In genomic region chr19:47660435-47660832, GRCh38 we compare ENCODE assay signal across 18 cellular contexts. TPM values are rescaled to one million over a fixed set of nuclear protein-coding genes. Genes with fewer than 3 reads are reported as not detected.
DNase-seq lines count a peak whose midpoint lies in the region; ATAC-seq, FAIRE-seq and TF ChIP-seq lines count a peak whose summit lies in the region.
"Had no signal": no experiment of that assay in that cellular context is flagged by ENCODE, and none has a peak within 500 bp of the region (broad histone marks: within the 10 kb centered on the region; RNA-seq: fewer than 3 reads in every experiment).

No MANE protein-coding gene starts in this region.

- ATAC-seq in HepG2: peak; percentile 82
- no peak for ATAC-seq in HG03139 (IDR thresholded peaks at IDR 0.05; ENCODE audit: unreplicated experiment)
- no peak for ATAC-seq in HG03196 (IDR thresholded peaks at IDR 0.05; ENCODE audit: unreplicated experiment)
- ATAC-seq in naive thymus-derived CD8-positive, alpha-beta T cell: no peak
- ATAC-seq: GM12878 had no signal

- H3K79me2 ChIP-seq in HepG2 (ENCODE audit: insufficient read depth, low read length): peaks cover 2% of the 10 kb centered on the region

- TF ChIP-seq CTCF in HepG2 (CRISPR knock-in tag; IDR thresholded peaks at IDR 0.05) (no peak), stomach (IDR thresholded peaks at IDR 0.05) (no peak)

- H3K4me1 Mint-ChIP-seq in naive thymus-derived CD8-positive, alpha-beta T cell: peaks cover 14 to 61% (median 32%) of the 10 kb centered on the region in 4 donors

- CTCF ChIA-PET in HepG2 (lab: Yijun Ruan, JAX; ENCODE audit: low intra/inter-chr PET ratio, low total read pairs): no interaction called here

- DNase-seq in DMS53 (lab: John Stamatoyannopoulos, UW) (peak; percentile 41), DMS53 treated with DMSO at 0.1 percent for 48 hours (lab: John Stamatoyannopoulos, UW; ENCODE audit: unreplicated experiment) (no peak), astrocyte of the hippocampus (ENCODE audit: low read depth, low spot score) (peak; percentile 31), HepG2 (ENCODE audit: low spot score) (peak; percentile 87), stomach (no peak)
- no peak for DNase-seq in naive thymus-derived CD8-positive, alpha-beta T cell
- DNase-seq: activated CD8-positive, alpha-beta memory T cell treated with anti-CD3 and anti-CD28 coated beads for 24 hours; EL; NCI-H1092; NCI-H2171 treated with DMSO at 0.1 percent for 48 hours; upper lobe of left lung had no signal

- no peak overlapping the region for H2AFZ ChIP-seq in HepG2 (ENCODE audit: low read length)

- no TSS peak for BruUV-seq in HepG2 (replicated peaks; lab: Mats Ljungman, UMichigan)

- H3K4me2 ChIP-seq in HepG2 (ENCODE audit: low read depth, low read length): no peak overlapping the region

- 24% methylated on average over 6 of the region's 6 CpGs for WGBS in HepG2 (ENCODE audit: low lambda C conversion rate)
- WGBS in stomach, 5 donors: 53 to 83% (median 62%) methylated on average over 6 of the region's 6 CpGs

- H3K9me3 Mint-ChIP-seq in naive thymus-derived CD8-positive, alpha-beta T cell: no peaks in the 10 kb centered on the region

- H3K9ac ChIP-seq in HepG2 (ENCODE audit: insufficient read depth, low read depth, low read length): peak overlapping the region; percentile 9; the same call in 1 of the 2 replicates

- no peak for TF ChIP-seq POLR2A in HepG2 (IDR thresholded peaks at IDR 0.05; ENCODE audit: insufficient read depth in 1 of 2, low read depth in 2 of 2, low read length in 2 of 2)
- no peak for TF ChIP-seq POLR2A in stomach (IDR thresholded peaks at IDR 0.05)

- TF ChIP-seq RAD21 in HepG2 (CRISPR knock-in tag; IDR thresholded peaks at IDR 0.05): no peak

- in situ Hi-C loops in HepG2 (cut with HindIII; ENCODE audit: extremely low pct_ligation_motif_present, low pct_unique_long_range_greater_than_20kb): no loop called here

- H3K4me3 Mint-ChIP-seq in naive thymus-derived CD8-positive, alpha-beta T cell: no peak overlapping the region

- no peak overlapping the region; a peak in 1 of 6 replicates for H3K4me3 ChIP-seq in HepG2 (replicated peaks in 1 of 3; ENCODE audit: insufficient read depth in 1 of 3, low read depth in 2 of 3, low read length in 3 of 3)
- no peak overlapping the region for H3K4me3 ChIP-seq in stomach
- H3K4me3 ChIP-seq: cardiac muscle cell, GM12878, SK-N-MC, upper lobe of left lung had no signal

- H3K36me3 ChIP-seq in HepG2 (replicated peaks in 1 of 2; ENCODE audit: control insufficient read depth in 1 of 2, insufficient read depth in 2 of 2, low read length in 2 of 2) (no peaks in the 10 kb centered on the region), stomach (no peaks in the 10 kb centered on the region)
- H3K36me3 ChIP-seq: cardiac muscle cell had no signal

- no peaks in the 10 kb centered on the region for H3K27me3 Mint-ChIP-seq in naive thymus-derived CD8-positive, alpha-beta T cell

- H3K9me3 ChIP-seq in HepG2 (ENCODE audit: low read length) (no peaks in the 10 kb centered on the region), stomach (no peaks in the 10 kb centered on the region)
- H3K9me3 ChIP-seq: upper lobe of left lung had no signal

- peak in 1 of 2 experiments; percentile 22; a peak in 1 of 4 replicates for TF ChIP-seq EP300 in HepG2 (IDR thresholded peaks at IDR 0.05; ENCODE audit: low read depth in 2 of 2, low read length in 2 of 2)
- no peak for TF ChIP-seq EP300 in HepG2 (CRISPR knock-in tag; IDR thresholded peaks at IDR 0.05; ENCODE audit: borderline replicate concordance)
- no peak for TF ChIP-seq EP300 in stomach (IDR thresholded peaks at IDR 0.05)

- H3K36me3 Mint-ChIP-seq in naive thymus-derived CD8-positive, alpha-beta T cell: peaks cover 0 to 44% (median 2%) of the 10 kb centered on the region in 3 donors

- POLR2A ChIA-PET in HepG2 (lab: Yijun Ruan, JAX): interaction anchor here (0.6 to 1.0 kb wide), 2 partner anchors 12 to 311 kb away, joined by 3 to 4 read pairs; partner anchors contain the start of gene DHX34
- POLR2A ChIA-PET in naive thymus-derived CD8-positive, alpha-beta T cell (lab: Charles Lee): no interaction called here

- peak overlapping the region in 1 of 10 donors; percentile 73 for H3K27ac Mint-ChIP-seq in naive thymus-derived CD8-positive, alpha-beta T cell

- no peaks in the 10 kb centered on the region; the same call in 1 of the 2 replicates for H4K20me1 ChIP-seq in HepG2 (ENCODE audit: insufficient read depth, low read length)

- peak; percentile 43 for FAIRE-seq in HepG2 (lab: Jason Lieb, UNC)
- FAIRE-seq: GM12878, islet of Langerhans had no signal

- intact Hi-C loops in HepG2 (cut with micrococcal nuclease; ENCODE audit: unreplicated experiment): no loop called here
- intact Hi-C loops in stomach (cut with DNase I; ENCODE audit: low total_unique reads): no loop called here

- H3K27me3 ChIP-seq in HepG2 (ENCODE audit: control insufficient read depth in 1 of 2, insufficient read depth in 2 of 2, low read length in 2 of 2) (no peaks in the 10 kb centered on the region), stomach (no peaks in the 10 kb centered on the region)
- H3K27me3 ChIP-seq: cardiac muscle cell, upper lobe of left lung had no signal

- H3K27ac ChIP-seq in HepG2 (ENCODE audit: extremely low read length, insufficient read depth, low read length) (peak overlapping the region; percentile 46), stomach (peak overlapping the region in 4 of 5 donors; percentile 47 to 98 (median 76))
- H3K27ac ChIP-seq: 22Rv1, cardiac muscle cell, SK-N-MC had no signal

- H3K4me1 ChIP-seq in HepG2 (ENCODE audit: insufficient read depth, low read length): peaks cover 74% of the 10 kb centered on the region
- H3K4me1 ChIP-seq in stomach: peaks cover 51 to 89% (median 76%) of the 10 kb centered on the region in 4 donors

TF ChIP-seq in HepG2, 621 proteins besides CTCF, POLR2A, EP300 and RAD21 (continues in another document):
- TF ChIP-seq SP1 (IDR thresholded peaks at IDR 0.05) (no peak), SP1 (CRISPR knock-in tag; IDR thresholded peaks at IDR 0.05) (no peak)

RNA-seq across cellular contexts. Expression of gene BICRA, which starts 51.5 kb away (rescaled TPM):
- total RNA-seq in HepG2 (2016; rRNA removed; fragmentation: Illumina TruSeq; extraction: Trizol) (0.71 and 1.6 TPM in 2 replicates), stomach (10 to 100 TPM in 4 of 5 donors, 1 to 10 TPM in 1; 8.3 to 13.4 (median 11.9) TPM)
- total RNA-seq in HepG2 (2016; cell fraction: cytosol; rRNA removed; fragmentation: Illumina TruSeq; extraction: Trizol; ENCODE audit: low read depth): 0.53 and 1.5 TPM in 2 replicates
- total RNA-seq in HepG2 (2016; cell fraction: insoluble cytoplasmic fraction; rRNA removed; fragmentation: Illumina TruSeq; extraction: Trizol): 0.74 and 2.4 TPM in 2 replicates
- total RNA-seq in HepG2 (2016; cell fraction: membrane; rRNA removed; fragmentation: Illumina TruSeq; extraction: Trizol): 1.6 and 3.0 TPM in 2 replicates
- total RNA-seq in HepG2 (2016; cell fraction: nucleus; rRNA removed; fragmentation: Illumina TruSeq; extraction: Trizol): 1.6 and 2.1 TPM in 2 replicates
- polyA plus RNA-seq in HepG2 (2011; rRNA removed) (0.55 and 0.56 TPM in 2 replicates), stomach (1 to 10 TPM; 2.7 to 4.2 (median 2.9) TPM)
- 0.27 and 0.38 TPM in 2 replicates for polyA plus RNA-seq in HepG2 (2011; cell fraction: cytosol; rRNA removed)
- 3.6 and 3.7 TPM in 2 replicates for polyA plus RNA-seq in HepG2 (2011; cell fraction: nucleus; rRNA removed)
- 2.4 and 4.0 TPM in 2 replicates for polyA plus RNA-seq in HepG2 (2012)
- 0.26 and 0.28 TPM in 2 replicates for polyA plus RNA-seq in HepG2 (2016; cell fraction: cytosol; fragmentation: Illumina TruSeq; extraction: Trizol; ENCODE audit: low read depth)
- 2.0 and 2.8 TPM in 2 replicates for polyA plus RNA-seq in HepG2 (2016; cell fraction: insoluble cytoplasmic fraction; fragmentation: Illumina TruSeq; extraction: Trizol; ENCODE audit: low read depth)
- 0.53 and 0.64 TPM in 2 replicates for polyA plus RNA-seq in HepG2 (2016; cell fraction: membrane; fragmentation: Illumina TruSeq; extraction: Trizol; ENCODE audit: low read depth)
- polyA plus RNA-seq in HepG2 (2016; cell fraction: nucleus; fragmentation: Illumina TruSeq; extraction: Trizol; ENCODE audit: insufficient read depth, low read depth): 10.6 and 11.0 TPM in 2 replicates
- polyA minus RNA-seq in HepG2 (2011; rRNA and poly(A)+ RNA removed; ENCODE audit: low replicate concordance): 3.3 and 3.8 TPM in 2 replicates
- polyA minus RNA-seq in HepG2 (2011; cell fraction: cytosol; rRNA and poly(A)+ RNA removed): 1.1 and 1.7 TPM in 2 replicates
- polyA minus RNA-seq in HepG2 (2011; cell fraction: nucleus; rRNA and poly(A)+ RNA removed): 4.5 and 4.6 TPM in 2 replicates
- total RNA-seq in naive thymus-derived CD8-positive, alpha-beta T cell: 10 to 100 TPM; 32.7 to 35.5 TPM
- polyA plus RNA-seq in naive thymus-derived CD8-positive, alpha-beta T cell: 1 to 10 TPM in 1 of 3 donors, under 1 TPM in 2; 0.23 to 1.4 (median 0.50) TPM

RNA-seq across cellular contexts. Expression of gene EHD2, which starts 52.8 kb away (rescaled TPM):
- total RNA-seq in HepG2 (2016; rRNA removed; fragmentation: Illumina TruSeq; extraction: Trizol): 0.08 and 0.09 TPM in 2 replicates
- total RNA-seq in HepG2 (2016; cell fraction: cytosol; rRNA removed; fragmentation: Illumina TruSeq; extraction: Trizol; ENCODE audit: low read depth): not detected in 2 replicates
- not detected in 2 replicates for total RNA-seq in HepG2 (2016; cell fraction: insoluble cytoplasmic fraction; rRNA removed; fragmentation: Illumina TruSeq; extraction: Trizol)
- not detected in 2 replicates for total RNA-seq in HepG2 (2016; cell fraction: membrane; rRNA removed; fragmentation: Illumina TruSeq; extraction: Trizol)
- total RNA-seq in HepG2 (2016; cell fraction: nucleus; rRNA removed; fragmentation: Illumina TruSeq; extraction: Trizol): not detected in 2 replicates
- polyA plus RNA-seq in HepG2 (2011; rRNA removed): 0.28 and 0.33 TPM in 2 replicates
- polyA plus RNA-seq in HepG2 (2011; cell fraction: cytosol; rRNA removed): 0.25 and 0.33 TPM in 2 replicates
- polyA plus RNA-seq in HepG2 (2011; cell fraction: nucleus; rRNA removed): 1.2 and 1.3 TPM in 2 replicates
- 0.37 and 0.80 TPM in 2 replicates for polyA plus RNA-seq in HepG2 (2012)
- polyA plus RNA-seq in HepG2 (2016; cell fraction: cytosol; fragmentation: Illumina TruSeq; extraction: Trizol; ENCODE audit: low read depth): not detected in 2 replicates
- 0.05 TPM in 1 of 2 replicates, not detected in the other for polyA plus RNA-seq in HepG2 (2016; cell fraction: insoluble cytoplasmic fraction; fragmentation: Illumina TruSeq; extraction: Trizol; ENCODE audit: low read depth)
- polyA plus RNA-seq in HepG2 (2016; cell fraction: membrane; fragmentation: Illumina TruSeq; extraction: Trizol; ENCODE audit: low read depth): not detected in 2 replicates
- not detected in 2 replicates for polyA plus RNA-seq in HepG2 (2016; cell fraction: nucleus; fragmentation: Illumina TruSeq; extraction: Trizol; ENCODE audit: insufficient read depth, low read depth)
- 0.46 and 5.6 TPM in 2 replicates for polyA minus RNA-seq in HepG2 (2011; rRNA and poly(A)+ RNA removed; ENCODE audit: low replicate concordance)
- polyA minus RNA-seq in HepG2 (2011; cell fraction: cytosol; rRNA and poly(A)+ RNA removed): 0.53 and 1.3 TPM in 2 replicates
- 0.26 and 0.87 TPM in 2 replicates for polyA minus RNA-seq in HepG2 (2011; cell fraction: nucleus; rRNA and poly(A)+ RNA removed)
- 100 to 1,000 TPM in 1 of 5 donors, 10 to 100 TPM in 4; 24.5 to 334 (median 36.2) TPM for total RNA-seq in stomach
- 10 to 100 TPM; 38.6 to 45.1 (median 39.9) TPM for polyA plus RNA-seq in stomach
- not detected for total RNA-seq in naive thymus-derived CD8-positive, alpha-beta T cell
- polyA plus RNA-seq in naive thymus-derived CD8-positive, alpha-beta T cell: not detected

Comparison
In these comparisons a context has a peak if more than half of its experiments do, and no peak if none do; other contexts are left out.
1. DNase-seq: peak in DMS53 (single experiment), astrocyte of the hippocampus (single experiment) and HepG2 (single experiment); none in DMS53 treated with DMSO at 0.1 percent for 48 hours (single experiment), stomach (single experiment) and naive thymus-derived CD8-positive, alpha-beta T cell (0 of 10).
2. RNA of gene EHD2, which starts 52.8 kb away (total RNA-seq): 24.5 to 334 TPM in stomach; 0.08 to 0.09 TPM in HepG2 and not detected in naive thymus-derived CD8-positive, alpha-beta T cell; every median in the first group is over 10 times any median in the second.